In the genomic region with DNA sequence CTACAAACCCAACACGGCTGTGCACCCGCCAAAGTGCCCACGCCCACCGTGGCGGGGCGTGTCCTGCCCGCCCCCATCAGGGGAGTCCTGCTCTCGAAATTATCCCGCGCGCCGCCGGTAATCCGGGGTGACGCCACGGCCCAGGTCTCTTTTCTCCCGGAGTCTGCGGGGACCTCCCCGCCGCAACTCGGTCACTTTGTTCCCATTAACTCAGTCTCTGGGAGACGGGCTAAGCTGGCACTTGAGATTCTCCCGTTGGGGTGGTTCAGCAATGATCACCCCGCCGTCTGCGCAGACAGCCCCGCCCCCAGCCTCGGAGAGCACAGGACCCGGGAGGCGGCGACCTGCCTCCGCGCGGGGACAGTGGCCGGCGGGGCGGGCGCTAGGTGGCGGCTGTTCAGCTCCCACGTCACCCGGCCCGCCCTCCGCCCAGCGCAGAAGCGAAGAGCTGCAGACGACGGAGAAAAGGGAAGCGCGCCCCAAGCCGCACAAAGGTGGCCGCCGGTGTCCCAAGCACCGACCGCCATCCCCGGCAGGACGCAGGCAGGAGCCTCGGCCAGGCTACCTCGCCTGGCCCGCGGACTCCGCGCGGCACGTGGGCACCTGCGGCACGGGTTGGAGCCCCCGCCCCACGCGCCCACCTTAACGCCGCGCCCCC, we compare ENCODE assay signal across 8 cellular contexts. TPM values are rescaled to one million over a fixed set of nuclear protein-coding genes. Genes with fewer than 3 reads are reported as not detected.
DNase-seq lines count a peak whose midpoint lies in the region; ATAC-seq, FAIRE-seq and TF ChIP-seq lines count a peak whose summit lies in the region.

No MANE protein-coding gene starts in this region.

- H3K4me1 ChIP-seq in right cardiac atrium (ENCODE audit: control insufficient read depth, insufficient read depth, low read length) = no peaks in the 10 kb centered on the region

- peak overlapping the region; percentile 88 for H3K4me3 Mint-ChIP-seq in activated naive CD8-positive, alpha-beta T cell

- no peaks in the 10 kb centered on the region for H3K27me3 Mint-ChIP-seq in activated naive CD8-positive, alpha-beta T cell

- H3K27ac Mint-ChIP-seq in activated naive CD8-positive, alpha-beta T cell = peak overlapping the region; percentile 79

- H3K9me3 ChIP-seq in right cardiac atrium (ENCODE audit: control insufficient read depth, low read length) = no peaks in the 10 kb centered on the region

- POLR2A ChIA-PET in GM10248 (lab: Yijun Ruan, JAX) = interaction anchor here (1.1 kb wide), 1 partner anchor 11 kb away, joined by 9 read pairs; no protein-coding TSS in a partner anchor

- peak; percentile 40 for TF ChIP-seq CTCF in GM10248 (IDR thresholded peaks at IDR 0.05; ENCODE audit: control extremely low read depth, extremely low read depth, low read depth, missing control alignments)

- TF ChIP-seq POLR2A in H54 (IDR thresholded peaks at IDR 0.05; ENCODE audit: low read depth, low read length) = 0 out of 2 replicates have a peak, but pooled peaks have one; percentile 16

- FAIRE-seq in H54 (lab: Jason Lieb, UNC) = no peak

- intact Hi-C loops in right cardiac atrium (cut with DNase I) = no loop called here

- H3K4me3 ChIP-seq in right cardiac atrium (ENCODE audit: low read length) = peak overlapping the region; percentile 78

- H3K27me3 ChIP-seq in right cardiac atrium (ENCODE audit: control insufficient read depth, insufficient read depth) = no peaks in the 10 kb centered on the region

- H3K27ac ChIP-seq in right cardiac atrium (ENCODE audit: low read length) = no peak overlapping the region

- DNase-seq in GM10248 (ENCODE audit: extremely low spot score) = peak; percentile 94
- peak; percentile 23 for DNase-seq in H54 (ENCODE audit: insufficient read length, low spot score)
- peak; percentile 13 for DNase-seq in LHCN-M2 (ENCODE audit: low read depth)
- peak; percentile 91 for DNase-seq in SKM-1 treated with dmso at 0.1 percent for 144 hours (lab: John Stamatoyannopoulos, UW; ENCODE audit: unreplicated experiment)
- DNase-seq in right cardiac atrium = peak; percentile 83 to 95 (median 93)
- peak; percentile 90 for DNase-seq in retina
- DNase-seq in GOT3 (lab: John Stamatoyannopoulos, UW) = no peak

- peak; percentile 97 for ATAC-seq in right cardiac atrium

- H3K36me3 Mint-ChIP-seq in activated naive CD8-positive, alpha-beta T cell = no peaks in the 10 kb centered on the region

- H3K9me3 Mint-ChIP-seq in activated naive CD8-positive, alpha-beta T cell (ENCODE audit: low read depth) = no peaks in the 10 kb centered on the region

- CTCF ChIA-PET in GM10248 (lab: Yijun Ruan, JAX) = interaction anchor here (0.7 to 2.1 kb wide), 6 partner anchors 9 to 488 kb away, joined by 3 to 10 read pairs (median 7); no protein-coding TSS in a partner anchor

- H3K4me1 Mint-ChIP-seq in activated naive CD8-positive, alpha-beta T cell (ENCODE audit: low read depth) = peaks cover 31% of the 10 kb centered on the region

- under 1% methylated on average over 72 of the region's 72 CpGs for WGBS in right cardiac atrium

RNA-seq across cellular contexts. Expression of gene SF3B5, which starts 31.5 kb away (rescaled TPM):
- total RNA-seq in LHCN-M2 (2014; rRNA removed) (167 and 186 TPM in 2 replicates), right cardiac atrium (100 to 1,000 TPM; 108 to 134 (median 119) TPM)
- polyA plus RNA-seq in LHCN-M2 (2012) = 238 TPM
- polyA plus RNA-seq in right cardiac atrium = 173 TPM

RNA-seq across cellular contexts. Expression of gene PLAGL1, which starts 55.8 kb away (rescaled TPM):
- total RNA-seq in LHCN-M2 (2014; rRNA removed) (9.2 and 13.7 TPM in 2 replicates), right cardiac atrium (10 to 100 TPM; 13.7 to 16.3 (median 15.3) TPM)
- polyA plus RNA-seq in LHCN-M2 (2012) = 10.5 TPM
- polyA plus RNA-seq in right cardiac atrium = 10.5 TPM
